ENCODE assay signal across 7 cellular contexts in the genomic region with DNA sequence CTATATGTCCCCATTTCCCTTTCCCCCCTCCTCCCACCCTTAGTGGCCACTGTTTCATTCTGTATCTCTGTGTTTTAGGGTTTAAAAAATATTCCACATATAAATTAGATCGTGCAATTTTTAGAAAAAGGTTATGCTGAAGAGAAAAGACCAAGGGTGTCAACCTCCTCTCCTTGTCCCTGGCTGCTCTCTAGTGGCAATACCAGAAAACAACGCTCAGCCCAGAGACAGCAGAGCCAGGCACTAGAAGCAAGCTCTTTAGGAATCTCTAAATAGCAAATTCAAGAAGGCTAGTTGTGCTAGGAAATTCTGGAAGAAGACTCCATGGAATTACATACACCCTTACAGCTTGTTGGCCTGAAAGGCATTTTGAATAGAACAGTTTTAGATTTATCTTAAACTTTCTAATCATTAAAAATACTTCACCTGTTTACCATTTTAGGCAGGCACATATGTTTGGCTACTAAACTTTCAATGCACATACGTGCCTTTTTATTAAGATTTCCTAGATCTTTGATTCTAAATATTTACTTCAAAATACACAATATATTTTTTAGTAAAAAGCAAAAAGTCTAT. TPM values are rescaled to one million over a fixed set of nuclear protein-coding genes. Genes with fewer than 3 reads are reported as not detected.
DNase-seq lines count a peak whose midpoint lies in the region; ATAC-seq lines count a peak whose summit lies in the region.

No MANE protein-coding gene starts in this region.

- H3K27ac ChIP-seq in SJSA1, result no peak overlapping the region

- H3K4me1 ChIP-seq in SJSA1 (replicated peaks), result peaks cover 29% of the 10 kb centered on the region

- peak; percentile 67 for DNase-seq in EL
- peak; percentile 56 for DNase-seq in HuH-7 (ENCODE audit: low spot score)
- DNase-seq in SJSA1 (ENCODE audit: low read depth in 1 of 2, low spot score in 2 of 2), result peak; percentile 61 to 65
- DNase-seq in ecto neural progenitor cell (ENCODE audit: low spot score), result peak; percentile 58
- DNase-seq in lung microvascular endothelial cell (ENCODE audit: low read depth in 2 of 2), result peak; percentile 84 to 90

- H3K27me3 ChIP-seq in SJSA1 (replicated peaks), result no peaks in the 10 kb centered on the region

- ATAC-seq in GM19463 (IDR thresholded peaks at IDR 0.05; ENCODE audit: unreplicated experiment) (peak; percentile 96), HG03565 (IDR thresholded peaks at IDR 0.05; ENCODE audit: unreplicated experiment) (no peak)

- H3K9me3 ChIP-seq in SJSA1 (replicated peaks), result 0 out of 2 replicates have a peak, but pooled peaks cover 2% of the 10 kb centered on the region

- no peaks in the 10 kb centered on the region for H3K36me3 ChIP-seq in SJSA1

- no peak overlapping the region for H3K4me3 ChIP-seq in SJSA1

RNA-seq across cellular contexts. Expression of gene RASGRP3, which starts 35.1 kb away (rescaled TPM):
- total RNA-seq in SJSA1 (2014; rRNA removed; shearing (Covaris generic)), result 7.5 and 11.6 TPM in 2 replicates
- 138 and 180 TPM in 2 replicates for total RNA-seq in lung microvascular endothelial cell

Comparison
In these comparisons a context has a peak if more than half of its experiments do, and no peak if none do; other contexts are left out.
1. RNA of gene RASGRP3, which starts 35.1 kb away (total RNA-seq): 138 to 180 TPM in lung microvascular endothelial cell; 7.5 to 11.6 TPM in SJSA1; every median in the first group is over 10 times any median in the second.
2. Peak in every context shown above with its lines, with median percentiles within 50 percentile points of each other: DNase-seq.